ENCODE assay signal across 8 cellular contexts in genomic region chr10:35409094-35409582, GRCh38.
A peak's percentile ranks its signal among the peaks of the same experiment; 100 is the strongest.
DNase-seq lines count a peak whose midpoint lies in the region; ATAC-seq and TF ChIP-seq lines count a peak whose summit lies in the region.

No MANE protein-coding gene starts in this region.

- TF ChIP-seq CTCF in epithelial cell of esophagus (IDR thresholded peaks at IDR 0.05; ENCODE audit: insufficient read depth, low read depth, low read length, missing control alignments) (no peak), osteoblast (IDR thresholded peaks at IDR 0.05; ENCODE audit: extremely low read depth, low read depth, low read length) (no peak)

- peaks cover 42% of the 10 kb centered on the region for H4K20me1 ChIP-seq in osteoblast (ENCODE audit: insufficient read depth, low read length)

- H3K27me3 ChIP-seq in ACC112 (ENCODE audit: insufficient read depth, low read length): no peaks in the 10 kb centered on the region
- no peaks in the 10 kb centered on the region for H3K27me3 ChIP-seq in osteoblast (ENCODE audit: insufficient read depth, low read length)

- H2AFZ ChIP-seq in ACC112 (ENCODE audit: low read length, unreplicated experiment): no peak overlapping the region
- no peak overlapping the region for H2AFZ ChIP-seq in osteoblast (ENCODE audit: low read length)

- no peaks in the 10 kb centered on the region for H3K9me3 ChIP-seq in osteoblast (ENCODE audit: low read depth, low read length)

- H3K36me3 ChIP-seq in ACC112 (ENCODE audit: insufficient read depth, low read length) (no peaks in the 10 kb centered on the region), osteoblast (ENCODE audit: insufficient read depth, low read length) (no peaks in the 10 kb centered on the region)

- peaks cover 53% of the 10 kb centered on the region for H3K79me2 ChIP-seq in ACC112 (ENCODE audit: control insufficient read depth, insufficient read depth, low read length, unreplicated experiment)
- peaks cover 86% of the 10 kb centered on the region for H3K79me2 ChIP-seq in osteoblast (ENCODE audit: insufficient read depth, low read length)

- peak; percentile 83 for ATAC-seq in GM18520 (IDR thresholded peaks at IDR 0.05; ENCODE audit: unreplicated experiment)
- ATAC-seq in GM19035 (IDR thresholded peaks at IDR 0.05; ENCODE audit: unreplicated experiment): no peak

- H3K4me2 ChIP-seq in osteoblast (ENCODE audit: insufficient read depth, low read length): peak overlapping the region; percentile 5

- H3K4me3 ChIP-seq in ACC112 (ENCODE audit: low read depth, low read length): no peak overlapping the region
- H3K4me3 ChIP-seq in epithelial cell of esophagus (ENCODE audit: low read length): no peak overlapping the region
- H3K4me3 ChIP-seq in osteoblast (ENCODE audit: insufficient read depth, low read length): no peak overlapping the region

- peaks cover 38% of the 10 kb centered on the region for H3K4me1 ChIP-seq in ACC112 (ENCODE audit: control insufficient read depth, insufficient read depth, low read length, unreplicated experiment)
- H3K4me1 ChIP-seq in osteoblast (ENCODE audit: insufficient read depth, low read length): peaks cover 39% of the 10 kb centered on the region

- DNase-seq in NCI-H510A treated with DMSO at 0.1 percent for 48 hours (lab: John Stamatoyannopoulos, UW): peak; percentile 10
- DNase-seq in epithelial cell of esophagus (ENCODE audit: low read depth): peak; percentile 72
- peak; percentile 99 for DNase-seq in osteoblast (ENCODE audit: insufficient read length, low spot score, missing footprints)
- DNase-seq in GDM1 (lab: John Stamatoyannopoulos, UW): no peak
- DNase-seq in OCI-M1 (lab: John Stamatoyannopoulos, UW): no peak

- peak overlapping the region; percentile 7 for H3K27ac ChIP-seq in ACC112 (ENCODE audit: low read depth, low read length)
- H3K27ac ChIP-seq in osteoblast (ENCODE audit: low read depth, low read length): peak overlapping the region; percentile 13

Comparison
In these comparisons a context has a peak if more than half of its experiments do, and no peak if none do; other contexts are left out.
1. DNase-seq: peak in NCI-H510A treated with DMSO at 0.1 percent for 48 hours (single experiment), epithelial cell of esophagus (single experiment) and osteoblast (single experiment); none in GDM1 (single experiment) and OCI-M1 (single experiment).